In the genomic region with DNA sequence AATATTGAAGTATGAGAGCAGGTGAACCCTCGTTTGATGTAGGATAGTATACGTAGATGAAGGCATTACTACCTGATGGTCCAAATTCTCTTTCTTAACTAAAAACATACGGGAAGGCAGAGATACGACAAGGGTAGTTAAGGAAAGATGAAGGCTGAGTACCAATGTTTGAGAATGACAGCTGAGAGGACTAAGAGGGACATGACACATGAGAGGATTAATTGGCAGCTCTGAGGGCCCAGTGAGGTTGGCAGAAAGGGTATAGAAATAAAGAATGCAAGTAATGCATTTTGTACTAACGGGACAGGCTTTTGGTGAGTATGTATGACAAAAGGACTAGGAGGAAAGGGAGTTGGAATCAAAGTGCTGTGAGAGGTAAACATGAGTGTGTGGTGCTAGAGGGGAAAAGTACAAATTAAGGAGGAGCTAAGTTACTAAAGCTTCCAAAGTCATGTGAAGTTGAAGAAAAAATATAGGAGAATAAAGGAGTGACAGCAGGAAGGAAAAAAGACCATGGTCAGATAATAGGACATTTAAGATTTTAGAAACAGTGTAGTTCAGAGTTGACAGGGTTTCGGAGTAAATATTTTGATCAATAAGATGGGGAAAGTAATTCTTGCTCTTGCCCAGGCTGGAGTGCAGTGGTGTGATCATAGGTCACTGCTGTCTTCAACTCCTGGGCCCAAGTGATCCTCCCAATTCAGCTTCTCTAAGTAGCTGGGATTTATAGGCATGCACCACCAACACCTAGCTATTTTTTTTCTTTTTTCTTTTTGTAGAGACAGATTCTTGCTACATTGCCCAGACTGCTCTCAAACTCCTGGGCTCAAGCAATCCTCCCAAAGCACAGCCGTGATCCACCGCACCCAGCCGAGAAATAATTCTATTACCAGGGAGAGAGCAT, we compare ENCODE assay signal across 10 cellular contexts.
"Had no signal": no experiment of that assay in that cellular context is flagged by ENCODE, and none has a peak within 500 bp of the region (broad histone marks: within the 10 kb centered on the region; RNA-seq: fewer than 3 reads in every experiment).

No MANE protein-coding gene starts in this region.

- H3K9me3 ChIP-seq: mucosa of descending colon, SJCRH30 had no signal

- H3K4me3 ChIP-seq: mucosa of descending colon, SJCRH30 had no signal

- H3K4me1 ChIP-seq: SJCRH30 had no signal

- H3K27me3 Mint-ChIP-seq: dendritic cell treated with granulocyte-macrophage colony-stimulating factor and Interleukin-4, amounts not matched to agents 40 ng/mL and 50 ng/mL, for 4 days; naive thymus-derived CD8-positive, alpha-beta T cell had no signal

- ATAC-seq: activated T-cell treated with anti-CD3 and anti-CD28 coated beads, Interleukin-2, amount 50 U/mL, for 4 hours; mucosa of descending colon; naive thymus-derived CD8-positive, alpha-beta T cell; stimulated activated naive CD8-positive, alpha-beta T cell treated with anti-CD3 and anti-CD28 coated beads, Interleukin-15, Interleukin-2, amounts not matched to agents 100 U/mL and 50 U/mL, for 24 hours had no signal

- H3K27ac ChIP-seq: SJCRH30 had no signal

- H3K27me3 ChIP-seq: SJCRH30 had no signal

- DNase-seq: activated CD4-positive, alpha-beta T cell treated with anti-CD3 and anti-CD28 coated beads, Interleukin-2, amount 50 U/mL, for 4 hours; activated T-cell treated with anti-CD3 and anti-CD28 coated beads, Interleukin-2, amount 50 U/mL, for 4 hours; mammary epithelial cell; mucosa of descending colon; naive thymus-derived CD8-positive, alpha-beta T cell; SJCRH30; stimulated activated naive CD8-positive, alpha-beta T cell treated with anti-CD3 and anti-CD28 coated beads, Interleukin-15, Interleukin-2, amounts not matched to agents 100 U/mL and 50 U/mL, for 24 hours; SW 1271 had no signal

- H3K4me3 Mint-ChIP-seq: activated T-cell treated with anti-CD3 and anti-CD28 coated beads, Interleukin-2, amount 50 U/mL, for 4 hours; dendritic cell treated with granulocyte-macrophage colony-stimulating factor and Interleukin-4, amounts not matched to agents 40 ng/mL and 50 ng/mL, for 4 days; naive thymus-derived CD8-positive, alpha-beta T cell; T-helper 2 cell treated with Interferon-gamma antibody and Interleukin-4, amounts not matched to agents 5 μg/mL and 100 μg/mL, for 36 hours had no signal

- H3K27ac Mint-ChIP-seq: dendritic cell treated with granulocyte-macrophage colony-stimulating factor and Interleukin-4, amounts not matched to agents 40 ng/mL and 50 ng/mL, for 4 days; T-helper 2 cell treated with Interferon-gamma antibody and Interleukin-4, amounts not matched to agents 5 μg/mL and 100 μg/mL, for 36 hours had no signal

- H3K9me3 Mint-ChIP-seq: activated T-cell treated with anti-CD3 and anti-CD28 coated beads, Interleukin-2, amount 50 U/mL, for 4 hours; dendritic cell treated with granulocyte-macrophage colony-stimulating factor and Interleukin-4, amounts not matched to agents 40 ng/mL and 50 ng/mL, for 4 days; naive thymus-derived CD8-positive, alpha-beta T cell; T-helper 2 cell treated with Interferon-gamma antibody and Interleukin-4, amounts not matched to agents 5 μg/mL and 100 μg/mL, for 36 hours had no signal
